8 cellular contexts compared by ENCODE assay signal in the genomic region with DNA sequence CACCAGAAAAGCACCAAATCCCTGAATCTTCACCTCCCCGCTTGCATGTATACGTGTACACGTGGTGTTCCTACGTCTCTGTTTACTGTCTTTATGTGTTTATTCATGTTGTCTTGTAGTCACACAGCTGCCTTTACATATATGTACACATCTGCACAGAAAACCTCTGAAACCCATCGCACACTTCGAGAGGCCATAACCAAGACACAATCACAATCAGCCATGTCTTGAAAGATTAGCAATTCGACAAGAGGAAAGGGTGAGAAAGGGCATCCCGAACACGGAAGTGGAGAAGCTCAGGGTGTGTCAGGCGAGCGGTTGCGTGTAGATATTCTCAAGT.
DNase-seq lines count a peak whose midpoint lies in the region; ATAC-seq and TF ChIP-seq lines count a peak whose summit lies in the region.

No MANE protein-coding gene starts in this region.

- intact Hi-C loops in testis (cut with DNase I; ENCODE audit: low total_unique reads): loop anchor here (10.0 kb wide), 1 partner anchor 161 kb away; the partner anchor contains the start of gene PPP1CB

- 48 to 64% methylated on average over 12 of the region's 12 CpGs for WGBS in testis, 2 donors

- H3K27me3 Mint-ChIP-seq in activated T-cell treated with anti-CD3 and anti-CD28 coated beads, Interleukin-2, amount 50 U/mL, for 24 hours: no peaks in the 10 kb centered on the region

- no peak overlapping the region for H3K27ac ChIP-seq in SU-DHL-6 (ENCODE audit: low read depth, low read length)
- peak overlapping the region; percentile 48 to 87 for H3K27ac ChIP-seq in testis

- H3K36me3 ChIP-seq in SU-DHL-6 (ENCODE audit: low read length) (no peaks in the 10 kb centered on the region), iPS-15b (ENCODE audit: control insufficient read depth, insufficient read depth, low read length) (no peaks in the 10 kb centered on the region), testis (ENCODE audit: low read depth, missing control alignments) (no peaks in the 10 kb centered on the region)

- no peak for ATAC-seq in esophagus mucosa
- ATAC-seq in GM21786 (IDR thresholded peaks at IDR 0.05; ENCODE audit: unreplicated experiment): no peak

- H3K4me3 Mint-ChIP-seq in activated T-cell treated with anti-CD3 and anti-CD28 coated beads, Interleukin-2, amount 50 U/mL, for 24 hours: peak overlapping the region; percentile 25

- no peaks in the 10 kb centered on the region for H3K9me2 ChIP-seq in SU-DHL-6 (replicated peaks; ENCODE audit: insufficient read depth, low read length)

- no peaks in the 10 kb centered on the region for H3K79me2 ChIP-seq in SU-DHL-6 (ENCODE audit: insufficient read depth, low read length)

- no peaks in the 10 kb centered on the region for H3F3A ChIP-seq in SU-DHL-6 (ENCODE audit: insufficient read depth)

- no peaks in the 10 kb centered on the region for H3K36me3 Mint-ChIP-seq in activated T-cell treated with anti-CD3 and anti-CD28 coated beads, Interleukin-2, amount 50 U/mL, for 24 hours (ENCODE audit: low read depth)

- no peaks in the 10 kb centered on the region for H3K27me3 ChIP-seq in SU-DHL-6 (ENCODE audit: low read length)
- H3K27me3 ChIP-seq in iPS-15b (ENCODE audit: control insufficient read depth, insufficient read depth, low read length): no peaks in the 10 kb centered on the region
- no peaks in the 10 kb centered on the region for H3K27me3 ChIP-seq in testis

- no peak for TF ChIP-seq CTCF in SU-DHL-6 (IDR thresholded peaks at IDR 0.05; ENCODE audit: insufficient read depth, low read length, poor library complexity, severe bottlenecking)
- TF ChIP-seq CTCF in testis (IDR thresholded peaks at IDR 0.05): no peak

- peaks cover 18% of the 10 kb centered on the region for H3K4me1 Mint-ChIP-seq in activated T-cell treated with anti-CD3 and anti-CD28 coated beads, Interleukin-2, amount 50 U/mL, for 24 hours (ENCODE audit: low read depth)

- no peak overlapping the region for H3K4me3 ChIP-seq in SU-DHL-6 (ENCODE audit: insufficient read depth, low read length, poor library complexity, severe bottlenecking)
- no peak overlapping the region for H3K4me3 ChIP-seq in iPS-15b (ENCODE audit: low read depth, low read length)
- no peak overlapping the region for H3K4me3 ChIP-seq in testis

- H3K4me2 ChIP-seq in SU-DHL-6 (ENCODE audit: low read depth, low read length, poor library complexity, severe bottlenecking): no peak overlapping the region

- no peaks in the 10 kb centered on the region for H4K20me1 ChIP-seq in SU-DHL-6 (ENCODE audit: low read depth, low read length)

- DNase-seq in activated T-cell treated with anti-CD3 and anti-CD28 coated beads, Interleukin-2, amount 50 U/mL, for 24 hours: no peak
- DNase-seq in activated T-cell treated with anti-CD3 and anti-CD28 coated beads, Interleukin-2, amount 50 U/mL, for 1 hour: no peak
- DNase-seq in testis (no peak), CD1c-positive myeloid dendritic cell (ENCODE audit: extremely low spot score) (no peak)

- H3K4me1 ChIP-seq in iPS-15b (ENCODE audit: control insufficient read depth, insufficient read depth, low read length) (peaks cover 15% of the 10 kb centered on the region), testis (peaks cover 6% of the 10 kb centered on the region)

- no peaks in the 10 kb centered on the region for H3K9me3 Mint-ChIP-seq in activated T-cell treated with anti-CD3 and anti-CD28 coated beads, Interleukin-2, amount 50 U/mL, for 24 hours

- H3K9ac ChIP-seq in SU-DHL-6 (ENCODE audit: low read length): no peak overlapping the region
- H3K9ac ChIP-seq in iPS-15b (ENCODE audit: low read depth, low read length): peak overlapping the region; percentile 56

- H3K9me3 ChIP-seq in SU-DHL-6 (ENCODE audit: insufficient read depth, low read length): no peaks in the 10 kb centered on the region
- H3K9me3 ChIP-seq in iPS-15b (ENCODE audit: control insufficient read depth, insufficient read depth, low read length): no peaks in the 10 kb centered on the region
- no peaks in the 10 kb centered on the region for H3K9me3 ChIP-seq in testis

- peak overlapping the region; percentile 86 for H3K27ac Mint-ChIP-seq in activated T-cell treated with anti-CD3 and anti-CD28 coated beads, Interleukin-2, amount 50 U/mL, for 24 hours

- TF ChIP-seq POLR2A in testis (IDR thresholded peaks at IDR 0.05): no peak

- peak overlapping the region; percentile 72 for H2AFZ ChIP-seq in SU-DHL-6 (ENCODE audit: low read depth, low read length, severe bottlenecking)
